In genomic region chr3:38453075-38453913, GRCh38 we compare ENCODE assay signal across 8 cellular contexts. TPM values are rescaled to one million over a fixed set of nuclear protein-coding genes. Genes with fewer than 3 reads are reported as not detected.
DNase-seq lines count a peak whose midpoint lies in the region; ATAC-seq and TF ChIP-seq lines count a peak whose summit lies in the region.

Gene ACVR2B, plus strand, starts transcription at chr3:38453890. Its CDS starts 433 bp downstream, at chr3:38454323.

- peak; percentile 60 for DNase-seq in SIG-M5 treated with dmso at 0.1 percent for 504 hours (lab: John Stamatoyannopoulos, UW; ENCODE audit: unreplicated experiment)
- DNase-seq in SIG-M5 (lab: John Stamatoyannopoulos, UW), result no peak
- DNase-seq in NCI-H774 (lab: John Stamatoyannopoulos, UW), result peak; percentile 52
- peak; percentile 9 to 48 for DNase-seq in activated CD8-positive, alpha-beta memory T cell treated with anti-CD3 and anti-CD28 coated beads for 1 hour (ENCODE audit: extremely low read depth in 1 of 2, low read depth in 1 of 2)
- peak; percentile 35 for DNase-seq in effector CD4-positive, alpha-beta T cell
- peak; percentile 86 for DNase-seq in lung (ENCODE audit: low spot score)
- peak; percentile 8 to 62 (median 44) for DNase-seq in stimulated activated CD4-positive, alpha-beta T cell treated with anti-CD3 and anti-CD28 coated beads, TNF-alpha, amount 100 ng/mL, for 1 hour (ENCODE audit: low read depth in 3 of 3, low spot score in 1 of 3)

- ATAC-seq in HG03460 (IDR thresholded peaks at IDR 0.05; ENCODE audit: unreplicated experiment), result peak; percentile 48
- peak; percentile 68 for ATAC-seq in lung (ENCODE audit: insufficient read depth, low FRiP score)

- H3K36me3 ChIP-seq in lung (ENCODE audit: control insufficient read depth in 2 of 2, insufficient read depth in 2 of 2, low read length in 2 of 2), result no peaks in the 10 kb centered on the region

- peak within 1 kb of the TSS; percentile 66 for H3K4me3 ChIP-seq in lung

- H3K9me3 ChIP-seq in lung (ENCODE audit: control insufficient read depth in 2 of 2, insufficient read depth in 1 of 2, low read length in 1 of 2), result no peaks in the 10 kb centered on the region

- TF ChIP-seq CTCF in lung (IDR thresholded peaks at IDR 0.05; ENCODE audit: control extremely low read depth, extremely low read depth), result no peak

- peak within 1 kb of the TSS; percentile 91 for H3K27ac ChIP-seq in lung (ENCODE audit: low read depth in 1 of 2, low read length in 1 of 2)

- WGBS in lung, 2 donors, result 7 to 10% methylated on average over 38 to 48 of the region's 48 CpGs

- peaks cover 0 to 13% of the 10 kb centered on the region in 2 donors for H3K4me1 ChIP-seq in lung (ENCODE audit: control insufficient read depth in 2 of 2, insufficient read depth in 2 of 2, low read length in 2 of 2)

- H3K27me3 ChIP-seq in lung (ENCODE audit: control insufficient read depth, insufficient read depth), result no peaks in the 10 kb centered on the region

RNA-seq across cellular contexts. Expression of gene ACVR2B, which starts in this region (rescaled TPM):
- total RNA-seq in lung, result 10 to 100 TPM in 1 of 2 donors, 1 to 10 TPM in 1; 5.9 to 16.0 TPM
- 1 to 10 TPM in 1 of 2 donors, under 1 TPM in 1; 0.80 to 1.2 TPM for polyA plus RNA-seq in lung
